In genomic region chr19:45001087-45001739, GRCh38 we compare ENCODE assay signal across 8 cellular contexts. TPM values are rescaled to one million over a fixed set of nuclear protein-coding genes. Genes with fewer than 3 reads are reported as not detected.
DNase-seq lines count a peak whose midpoint lies in the region; ATAC-seq, FAIRE-seq and TF ChIP-seq lines count a peak whose summit lies in the region.

Gene RELB (plus strand): TSS chr19:45001464. CDS start chr19:45001580, 116 bp downstream.

- no peak for TF ChIP-seq CTCF in BE2C (IDR thresholded peaks at IDR 0.05; ENCODE audit: low read depth, low read length)
- no peak for TF ChIP-seq CTCF in dorsolateral prefrontal cortex (IDR thresholded peaks at IDR 0.05 in 54 of 56, conservative IDR thresholded peaks at IDR 0.05 in 2 of 56; ENCODE audit: low read depth in 1 of 56, partially characterized antibody in 56 of 56)
- no peak for TF ChIP-seq CTCF in lower leg skin (IDR thresholded peaks at IDR 0.05)

- no peaks in the 10 kb centered on the region for H3K36me3 ChIP-seq in BE2C

- H3K9me3 ChIP-seq in BE2C = no peaks in the 10 kb centered on the region

- FAIRE-seq in GM19239 (lab: Jason Lieb, UNC) = peak; percentile 80

- intact Hi-C loops in activated CD4-positive, alpha-beta memory T cell treated with anti-CD3 and anti-CD28 coated beads for 36 hours (cut with micrococcal nuclease) = loop anchor here (1.0 to 5.0 kb wide), 2 partner anchors 111 to 254 kb away; partner anchors contain the start of gene BCL3
- intact Hi-C loops in dorsolateral prefrontal cortex (cut with DNase I) (loop anchor here in 1 of 2 donors (5.0 to 10.0 kb wide), 2 partner anchors 99 to 254 kb away; partner anchors contain the start of gene MARK4), lower leg skin (cut with DNase I; ENCODE audit: low total_unique reads) (no loop called here)

- peak within 1 kb of the TSS; percentile 41 to 97 (median 88) for H3K27ac ChIP-seq in dorsolateral prefrontal cortex

- no peaks in the 10 kb centered on the region for H3K9me3 Mint-ChIP-seq in activated CD4-positive, alpha-beta memory T cell treated with anti-CD3 and anti-CD28 coated beads for 36 hours

- H3K27ac Mint-ChIP-seq in activated CD4-positive, alpha-beta memory T cell treated with anti-CD3 and anti-CD28 coated beads for 36 hours = peak within 1 kb of the TSS; percentile 99

- DNase-seq in BE2C = peak; percentile 96
- peak; percentile 96 for DNase-seq in GM19239 (ENCODE audit: insufficient read length, low spot score)
- DNase-seq in NCI-H526 treated with DMSO at 0.1 percent for 48 hours (lab: John Stamatoyannopoulos, UW) = peak; percentile 39
- peak; percentile 97 for DNase-seq in activated CD4-positive, alpha-beta memory T cell treated with anti-CD3 and anti-CD28 coated beads for 36 hours
- DNase-seq in dorsolateral prefrontal cortex = peak; percentile 83 to 94 (median 89)
- DNase-seq in lower leg skin (ENCODE audit: low spot score in 2 of 2) = peak; percentile 93 to 99
- DNase-seq in stimulated activated CD4-positive, alpha-beta T cell treated with anti-CD3 and anti-CD28 coated beads, Interleukin-4, amount 100 ng/mL, for 24 hours = peak; percentile 96

- POLR2A ChIA-PET in activated CD4-positive, alpha-beta memory T cell treated with anti-CD3 and anti-CD28 coated beads for 36 hours (lab: Charles Lee) = interaction anchor here (0.5 to 1.4 kb wide), 10 partner anchors 13 to 664 kb away, joined by 3 to 14 read pairs (median 4); partner anchors contain the start of genes CLASRP, CLPTM1, GEMIN7 and TOMM40

- 0 out of 2 replicates have a peak, but pooled peaks cover 3% of the 10 kb centered on the region for H3K4me1 ChIP-seq in BE2C

- H3K4me3 Mint-ChIP-seq in activated CD4-positive, alpha-beta memory T cell treated with anti-CD3 and anti-CD28 coated beads for 36 hours = peak within 1 kb of the TSS; percentile 96

- H3K27me3 Mint-ChIP-seq in activated CD4-positive, alpha-beta memory T cell treated with anti-CD3 and anti-CD28 coated beads for 36 hours = no peaks in the 10 kb centered on the region

- TF ChIP-seq POLR2A in lower leg skin (IDR thresholded peaks at IDR 0.05) = no peak

- peak; percentile 45 for ATAC-seq in HG03442 (IDR thresholded peaks at IDR 0.05; ENCODE audit: unreplicated experiment)

- CTCF ChIA-PET in activated CD4-positive, alpha-beta memory T cell treated with anti-CD3 and anti-CD28 coated beads for 36 hours (lab: Charles Lee) = interaction anchor here (1.8 to 2.0 kb wide), 2 partner anchors 12 to 58 kb away, joined by 9 read pairs; no protein-coding TSS in a partner anchor

- H3K4me3 ChIP-seq in BE2C (ENCODE audit: low read depth, low read length) (peak within 1 kb of the TSS; percentile 59), dorsolateral prefrontal cortex (peak within 1 kb of the TSS; percentile 39 to 82 (median 70)), lower leg skin (ENCODE audit: low read depth, poor library complexity, severe bottlenecking) (peak within 1 kb of the TSS; percentile 80)

- peaks cover 11% of the 10 kb centered on the region for H3K36me3 Mint-ChIP-seq in activated CD4-positive, alpha-beta memory T cell treated with anti-CD3 and anti-CD28 coated beads for 36 hours

- WGBS in lower leg skin, 2 donors = 5 to 12% methylated on average over 13 to 19 of the region's 79 CpGs

- H3K4me1 Mint-ChIP-seq in activated CD4-positive, alpha-beta memory T cell treated with anti-CD3 and anti-CD28 coated beads for 36 hours (ENCODE audit: low read depth) = peaks cover 22% of the 10 kb centered on the region

- H3K27me3 ChIP-seq in BE2C (no peaks in the 10 kb centered on the region), dorsolateral prefrontal cortex (no peaks in the 10 kb centered on the region)

RNA-seq across cellular contexts. Expression of gene RELB, which starts in this region (rescaled TPM):
- 4.6 TPM for polyA plus RNA-seq in BE2C (2012; ENCODE audit: insufficient read depth, insufficient read length, low read depth)
- 10 to 100 TPM; 62.4 to 63.1 TPM for total RNA-seq in activated CD4-positive, alpha-beta memory T cell treated with anti-CD3 and anti-CD28 coated beads for 36 hours
- 10 to 100 TPM in 3 of 120 experiments, 1 to 10 TPM in 117; 1.5 to 13.8 (median 4.1) TPM for total RNA-seq in dorsolateral prefrontal cortex
- 10 to 100 TPM in 3 of 4 donors, 1 to 10 TPM in 1; 8.1 to 15.1 (median 11.7) TPM for total RNA-seq in lower leg skin

Comparison
In these comparisons a context has a peak if more than half of its experiments do, and no peak if none do; other contexts are left out.
1. Peak in every context shown above with its lines: DNase-seq, ATAC-seq, H3K4me3 ChIP-seq and H3K27ac ChIP-seq.
2. DNase-seq: peak in every context shown above with its lines; median percentile 97 in activated CD4-positive, alpha-beta memory T cell treated with anti-CD3 and anti-CD28 coated beads for 36 hours; 96 in BE2C; 96 in GM19239; 96 in lower leg skin; 96 in stimulated activated CD4-positive, alpha-beta T cell treated with anti-CD3 and anti-CD28 coated beads, Interleukin-4, amount 100 ng/mL, for 24 hours; 89 in dorsolateral prefrontal cortex; 39 in NCI-H526 treated with DMSO at 0.1 percent for 48 hours.